ENCODE assay signal across 21 cellular contexts in the genomic region with DNA sequence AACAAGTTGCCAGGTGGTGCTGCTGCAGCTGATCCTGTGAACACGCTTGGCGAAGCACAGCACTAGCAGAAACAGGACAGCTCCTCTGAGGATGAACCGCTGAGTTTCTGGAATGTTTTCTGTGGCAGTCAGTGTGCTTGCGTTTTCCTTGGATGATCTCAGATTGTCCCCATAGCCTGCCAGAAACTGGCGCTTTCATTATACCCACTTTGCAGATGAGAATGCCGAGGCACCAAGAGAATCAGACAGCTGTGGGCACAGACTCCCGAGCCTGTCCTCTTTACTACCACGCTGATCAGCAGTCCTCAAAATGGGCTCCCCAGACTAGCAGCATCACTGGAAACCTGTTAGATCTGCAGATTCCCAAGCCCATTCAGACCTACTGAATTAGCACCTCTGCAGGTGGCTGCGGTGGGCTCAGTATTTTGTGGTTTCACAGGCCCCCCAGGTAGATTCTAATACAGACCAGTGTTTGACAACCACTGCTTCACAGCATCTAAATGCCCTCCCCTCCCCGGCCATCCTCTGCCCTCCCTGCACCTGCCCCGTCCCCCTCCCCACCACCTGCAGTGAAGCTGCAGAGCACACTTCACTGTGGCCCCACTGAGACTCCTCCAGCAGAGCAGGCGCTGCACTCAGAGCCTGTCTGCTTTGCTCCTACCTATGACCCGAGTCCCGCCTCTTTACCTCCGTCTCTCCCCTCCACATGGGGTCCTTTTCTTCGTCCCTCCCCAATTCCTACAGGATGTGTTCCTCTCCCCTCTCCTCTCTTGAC. TPM values are rescaled to one million over a fixed set of nuclear protein-coding genes. Genes with fewer than 3 reads are reported as not detected.
DNase-seq lines count a peak whose midpoint lies in the region; FAIRE-seq and TF ChIP-seq lines count a peak whose summit lies in the region.
"Had no signal": no experiment of that assay in that cellular context is flagged by ENCODE, and none has a peak within 500 bp of the region (broad histone marks: within the 10 kb centered on the region; RNA-seq: fewer than 3 reads in every experiment).

No MANE protein-coding gene starts in this region.

- H3K27me3 Mint-ChIP-seq in activated CD4-positive, alpha-beta memory T cell treated with anti-CD3 and anti-CD28 coated beads, Interleukin-2, amount 10 ng/mL, durations not matched to agents 7 days and 5 days: no peaks in the 10 kb centered on the region
- no peaks in the 10 kb centered on the region for H3K27me3 Mint-ChIP-seq in activated CD4-positive, alpha-beta memory T cell treated with anti-CD3 and anti-CD28 coated beads for 36 hours
- H3K27me3 Mint-ChIP-seq in MCF 10A (ENCODE audit: insufficient read depth, unreplicated experiment): no peaks in the 10 kb centered on the region
- H3K27me3 Mint-ChIP-seq: activated CD8-positive, alpha-beta memory T cell treated with anti-CD3 and anti-CD28 coated beads, Interleukin-2, amount 10 ng/mL, durations not matched to agents 7 days and 5 days; activated naive CD8-positive, alpha-beta T cell treated with anti-CD3 and anti-CD28 coated beads, Interleukin-2, amount 50 U/mL, for 24 hours had no signal

- TF ChIP-seq POLR2A in erythroblast (IDR thresholded peaks at IDR 0.05; ENCODE audit: low read length): no peak

- H3K9me3 Mint-ChIP-seq in activated CD4-positive, alpha-beta memory T cell treated with anti-CD3 and anti-CD28 coated beads, Interleukin-2, amount 10 ng/mL, durations not matched to agents 7 days and 5 days: no peaks in the 10 kb centered on the region
- H3K9me3 Mint-ChIP-seq in activated CD4-positive, alpha-beta memory T cell treated with anti-CD3 and anti-CD28 coated beads for 36 hours: no peaks in the 10 kb centered on the region
- no peaks in the 10 kb centered on the region for H3K9me3 Mint-ChIP-seq in MCF 10A (ENCODE audit: unreplicated experiment)
- H3K9me3 Mint-ChIP-seq: activated naive CD8-positive, alpha-beta T cell treated with anti-CD3 and anti-CD28 coated beads, Interleukin-2, amount 50 U/mL, for 24 hours had no signal

- H4K20me1 ChIP-seq in KMS-11 (ENCODE audit: insufficient read depth): no peaks in the 10 kb centered on the region

- peaks cover 6% of the 10 kb centered on the region for H3K4me1 Mint-ChIP-seq in activated CD4-positive, alpha-beta memory T cell treated with anti-CD3 and anti-CD28 coated beads, Interleukin-2, amount 10 ng/mL, durations not matched to agents 7 days and 5 days
- H3K4me1 Mint-ChIP-seq in activated CD4-positive, alpha-beta memory T cell treated with anti-CD3 and anti-CD28 coated beads for 36 hours (ENCODE audit: low read depth): peaks cover 3% of the 10 kb centered on the region
- H3K4me1 Mint-ChIP-seq in MCF 10A (ENCODE audit: insufficient read depth, unreplicated experiment): peaks cover 7% of the 10 kb centered on the region

- H3K27ac ChIP-seq in KMS-11 (peak overlapping the region; percentile 63), temporal lobe (ENCODE audit: low read depth, low read length) (peak overlapping the region; percentile 96)
- H3K27ac ChIP-seq: A549, brain microvascular endothelial cell had no signal

- no peak for FAIRE-seq in frontal cortex (lab: Jason Lieb, UNC)
- FAIRE-seq: A549, colon, GM12878, urothelium cell line had no signal

- H3K4me3 ChIP-seq in KMS-11 (IDR thresholded peaks at IDR 0.05; ENCODE audit: insufficient read depth, low read depth, low read length): no peak overlapping the region
- H3K4me3 ChIP-seq: A549, GM12878, left ventricle myocardium inferior, mucosa of descending colon had no signal

- no peak for DNase-seq in activated CD4-positive, alpha-beta memory T cell treated with anti-CD3 and anti-CD28 coated beads, Interleukin-2, amount 10 ng/mL, durations not matched to agents 7 days and 5 days
- no peak for DNase-seq in activated CD4-positive, alpha-beta memory T cell treated with anti-CD3 and anti-CD28 coated beads for 36 hours
- DNase-seq in kidney tubule cell (ENCODE audit: low spot score) (peak; percentile 25), erythroblast (lab: John Stamatoyannopoulos, UW) (no peak), MCF 10A (ENCODE audit: unreplicated experiment) (no peak), frontal cortex (ENCODE audit: low spot score in 2 of 2) (no peak)
- DNase-seq: activated CD4-positive, alpha-beta T cell treated with anti-CD3 and anti-CD28 coated beads for 1 hour; activated CD8-positive, alpha-beta memory T cell treated with anti-CD3 and anti-CD28 coated beads, Interleukin-2, amount 10 ng/mL, durations not matched to agents 7 days and 5 days; activated naive CD8-positive, alpha-beta T cell treated with anti-CD3 and anti-CD28 coated beads, Interleukin-2, amount 50 U/mL, for 24 hours; brain microvascular endothelial cell; left ventricle myocardium inferior; mucosa of descending colon; NCI-H2029 treated with DMSO at 0.1 percent for 48 hours; NCI-H524 treated with DMSO at 0.1 percent for 48 hours; stimulated activated CD4-positive, alpha-beta T cell treated with anti-CD3 and anti-CD28 coated beads, Interleukin-4, amount 100 ng/mL, for 4 hours had no signal

- peaks cover 92% of the 10 kb centered on the region for H3K4me1 ChIP-seq in KMS-11 (ENCODE audit: low read depth, poor library complexity, severe bottlenecking)

- H3K79me2 ChIP-seq in KMS-11 (ENCODE audit: insufficient read depth, low read depth): no peaks in the 10 kb centered on the region

- no TSS peak for BruUV-seq in MCF 10A (replicated peaks; lab: Mats Ljungman, UMichigan)

- no peaks in the 10 kb centered on the region for H3K27me3 ChIP-seq in KMS-11 (ENCODE audit: insufficient read depth, low read depth)
- H3K27me3 ChIP-seq: brain microvascular endothelial cell had no signal

- H3K4me2 ChIP-seq in KMS-11: peak overlapping the region; percentile 66
- H3K4me2 ChIP-seq: A549 had no signal

- peaks cover 58% of the 10 kb centered on the region for H3K36me3 Mint-ChIP-seq in activated CD4-positive, alpha-beta memory T cell treated with anti-CD3 and anti-CD28 coated beads, Interleukin-2, amount 10 ng/mL, durations not matched to agents 7 days and 5 days (ENCODE audit: low read depth)
- H3K36me3 Mint-ChIP-seq in activated CD4-positive, alpha-beta memory T cell treated with anti-CD3 and anti-CD28 coated beads for 36 hours: peaks cover 26% of the 10 kb centered on the region
- peaks cover 37% of the 10 kb centered on the region for H3K36me3 Mint-ChIP-seq in MCF 10A (ENCODE audit: insufficient read depth, unreplicated experiment)

- CTCF ChIA-PET in activated CD4-positive, alpha-beta memory T cell treated with anti-CD3 and anti-CD28 coated beads, Interleukin-2, amount 10 ng/mL, durations not matched to agents 7 days and 5 days (lab: Charles Lee): interaction anchor here (0.6 to 0.9 kb wide), 3 partner anchors 27 to 279 kb away, joined by 3 to 4 read pairs (median 3); no protein-coding TSS in a partner anchor
- CTCF ChIA-PET in activated CD4-positive, alpha-beta memory T cell treated with anti-CD3 and anti-CD28 coated beads for 36 hours (lab: Charles Lee): interaction anchor here (3.1 to 8.4 kb wide), 2 partner anchors 275 to 344 kb away, joined by 16 to 77 read pairs; no protein-coding TSS in a partner anchor
- CTCF ChIA-PET in MCF 10A (lab: Yijun Ruan, JAX): interaction anchor here (0.6 to 2.5 kb wide), 8 partner anchors 17 to 1111 kb away, joined by 3 to 11 read pairs (median 4); no protein-coding TSS in a partner anchor

- no peak overlapping the region for H3K4me3 Mint-ChIP-seq in activated CD4-positive, alpha-beta memory T cell treated with anti-CD3 and anti-CD28 coated beads, Interleukin-2, amount 10 ng/mL, durations not matched to agents 7 days and 5 days
- H3K4me3 Mint-ChIP-seq in activated CD4-positive, alpha-beta memory T cell treated with anti-CD3 and anti-CD28 coated beads for 36 hours: no peak overlapping the region
- H3K4me3 Mint-ChIP-seq in MCF 10A (ENCODE audit: unreplicated experiment): no peak overlapping the region
- H3K4me3 Mint-ChIP-seq: activated CD8-positive, alpha-beta memory T cell treated with anti-CD3 and anti-CD28 coated beads, Interleukin-2, amount 10 ng/mL, durations not matched to agents 7 days and 5 days; activated naive CD8-positive, alpha-beta T cell treated with anti-CD3 and anti-CD28 coated beads, Interleukin-2, amount 50 U/mL, for 24 hours had no signal

- TF ChIP-seq CTCF in KMS-11 (conservative IDR thresholded peaks at IDR 0.05; ENCODE audit: low read depth, low read length) (no peak), MCF 10A (IDR thresholded peaks at IDR 0.05; ENCODE audit: unreplicated experiment) (no peak)

- intact Hi-C loops in activated CD4-positive, alpha-beta memory T cell treated with anti-CD3 and anti-CD28 coated beads for 36 hours (cut with micrococcal nuclease): no loop called here
- intact Hi-C loops in MCF 10A (cut with micrococcal nuclease): no loop called here

- no peak overlapping the region for H2AFZ ChIP-seq in KMS-11 (ENCODE audit: low read depth)

- H3K36me3 ChIP-seq in KMS-11 (ENCODE audit: insufficient read depth): no peaks in the 10 kb centered on the region

- H3K9ac ChIP-seq in KMS-11: peak overlapping the region; percentile 2; the same call in 1 of the 2 replicates

- H3K27ac Mint-ChIP-seq in activated CD4-positive, alpha-beta memory T cell treated with anti-CD3 and anti-CD28 coated beads, Interleukin-2, amount 10 ng/mL, durations not matched to agents 7 days and 5 days: peak overlapping the region; percentile 35
- H3K27ac Mint-ChIP-seq in activated CD4-positive, alpha-beta memory T cell treated with anti-CD3 and anti-CD28 coated beads for 36 hours: no peak overlapping the region
- no peak overlapping the region for H3K27ac Mint-ChIP-seq in MCF 10A (ENCODE audit: low read depth, unreplicated experiment)
- H3K27ac Mint-ChIP-seq: activated CD8-positive, alpha-beta memory T cell treated with anti-CD3 and anti-CD28 coated beads, Interleukin-2, amount 10 ng/mL, durations not matched to agents 7 days and 5 days; activated naive CD8-positive, alpha-beta T cell treated with anti-CD3 and anti-CD28 coated beads, Interleukin-2, amount 50 U/mL, for 24 hours had no signal

- POLR2A ChIA-PET in activated CD4-positive, alpha-beta memory T cell treated with anti-CD3 and anti-CD28 coated beads, Interleukin-2, amount 10 ng/mL, durations not matched to agents 7 days and 5 days (lab: Charles Lee): no interaction called here
- POLR2A ChIA-PET in activated CD4-positive, alpha-beta memory T cell treated with anti-CD3 and anti-CD28 coated beads for 36 hours (lab: Charles Lee): no interaction called here
- POLR2A ChIA-PET in MCF 10A (lab: Yijun Ruan, JAX): no interaction called here

RNA-seq across cellular contexts. Expression of a gene that starts 29.6 kb away (rescaled TPM):
- total RNA-seq in activated CD4-positive, alpha-beta memory T cell treated with anti-CD3 and anti-CD28 coated beads, Interleukin-2, amount 10 ng/mL, durations not matched to agents 7 days and 5 days: 1 to 10 TPM; 8.4 to 9.0 TPM
- total RNA-seq in activated CD4-positive, alpha-beta memory T cell treated with anti-CD3 and anti-CD28 coated beads for 36 hours: 1 to 10 TPM; 7.9 to 8.6 TPM
- total RNA-seq in temporal lobe: 4.2 TPM
- 5.5 and 8.6 TPM in 2 replicates for total RNA-seq in MCF 10A (2022)
- total RNA-seq in frontal cortex: 2.0 TPM

RNA-seq across cellular contexts. Expression of a gene that starts 50.5 kb away (rescaled TPM):
- 10 to 100 TPM; 66.4 to 76.4 TPM for total RNA-seq in activated CD4-positive, alpha-beta memory T cell treated with anti-CD3 and anti-CD28 coated beads, Interleukin-2, amount 10 ng/mL, durations not matched to agents 7 days and 5 days
- 10 to 100 TPM; 72.1 to 72.4 TPM for total RNA-seq in activated CD4-positive, alpha-beta memory T cell treated with anti-CD3 and anti-CD28 coated beads for 36 hours
- total RNA-seq in temporal lobe: 25.6 TPM
- total RNA-seq in MCF 10A (2022): 40.0 and 48.6 TPM in 2 replicates
- 31.0 TPM for total RNA-seq in frontal cortex
